8 cellular contexts compared by ENCODE assay signal in genomic region chr3:100590114-100590839, GRCh38. TPM values are rescaled to one million over a fixed set of nuclear protein-coding genes. Genes with fewer than 3 reads are reported as not detected.
DNase-seq lines count a peak whose midpoint lies in the region; ATAC-seq and TF ChIP-seq lines count a peak whose summit lies in the region.

No MANE protein-coding gene starts in this region.

- peak overlapping the region; percentile 74 for H2AFZ ChIP-seq in KMS-11 (ENCODE audit: low read depth)
- peak overlapping the region; percentile 66 for H2AFZ ChIP-seq in PC-9

- DNase-seq in Daoy (ENCODE audit: low read depth) = peak; percentile 73
- peak; percentile 62 to 64 for DNase-seq in PC-9
- DNase-seq in activated T-helper 9 cell treated with anti-CD3 and anti-CD28 coated beads, Interleukin-2, amount 50 U/mL, for 16 hours (ENCODE audit: low read depth) = peak; percentile 24
- peak; percentile 80 for DNase-seq in fibroblast of villous mesenchyme (ENCODE audit: low read depth)
- DNase-seq in occipital lobe (lab: John Stamatoyannopoulos, UW) = peak; percentile 8
- no peak for DNase-seq in upper lobe of right lung

- H3K4me1 ChIP-seq in KMS-11 (ENCODE audit: low read depth, poor library complexity, severe bottlenecking) (no peaks in the 10 kb centered on the region), PC-9 (replicated peaks; ENCODE audit: insufficient read depth) (0 out of 2 replicates have a peak, but pooled peaks cover 4% of the 10 kb centered on the region), upper lobe of right lung (no peaks in the 10 kb centered on the region)

- H3K9me3 ChIP-seq in PC-9 (ENCODE audit: insufficient read depth, low read depth) (no peaks in the 10 kb centered on the region), upper lobe of right lung (no peaks in the 10 kb centered on the region)

- ATAC-seq in GM21737 (IDR thresholded peaks at IDR 0.05; ENCODE audit: unreplicated experiment) = peak; percentile 71
- peak; percentile 98 for ATAC-seq in upper lobe of right lung

- no peaks in the 10 kb centered on the region for H3K36me3 ChIP-seq in KMS-11 (ENCODE audit: insufficient read depth)
- no peaks in the 10 kb centered on the region for H3K36me3 ChIP-seq in PC-9 (ENCODE audit: low read depth)
- H3K36me3 ChIP-seq in upper lobe of right lung = no peaks in the 10 kb centered on the region

- H3K27me3 ChIP-seq in KMS-11 (ENCODE audit: insufficient read depth, low read depth) = no peaks in the 10 kb centered on the region
- no peaks in the 10 kb centered on the region for H3K27me3 ChIP-seq in PC-9 (ENCODE audit: insufficient read depth, low read depth)
- H3K27me3 ChIP-seq in upper lobe of right lung = no peaks in the 10 kb centered on the region

- POLR2A ChIA-PET in PC-9 (lab: Charles Lee; ENCODE audit: unreplicated experiment) = no interaction called here

- H4K20me1 ChIP-seq in KMS-11 (ENCODE audit: insufficient read depth) (no peaks in the 10 kb centered on the region), PC-9 (ENCODE audit: insufficient read depth) (no peaks in the 10 kb centered on the region)

- H3K4me3 ChIP-seq in KMS-11 (IDR thresholded peaks at IDR 0.05; ENCODE audit: insufficient read depth, low read depth, low read length) = no peak overlapping the region
- H3K4me3 ChIP-seq in PC-9 = peak overlapping the region; percentile 21; the same call in 1 of the 2 replicates
- no peak overlapping the region for H3K4me3 ChIP-seq in fibroblast of villous mesenchyme (ENCODE audit: low read depth, low read length)
- no peak overlapping the region for H3K4me3 ChIP-seq in upper lobe of right lung

- no TSS peak for BruUV-seq in PC-9 (replicated peaks; lab: Mats Ljungman, UMichigan)

- peak; percentile 96 for TF ChIP-seq CTCF in KMS-11 (conservative IDR thresholded peaks at IDR 0.05; ENCODE audit: low read depth, low read length)
- peak; percentile 100 for TF ChIP-seq CTCF in PC-9 (conservative IDR thresholded peaks at IDR 0.05)
- peak; percentile 82 for TF ChIP-seq CTCF in fibroblast of villous mesenchyme (IDR thresholded peaks at IDR 0.05; ENCODE audit: insufficient read depth, low read depth, low read length)
- peak; percentile 89 for TF ChIP-seq CTCF in upper lobe of right lung (IDR thresholded peaks at IDR 0.05)

- no peaks in the 10 kb centered on the region for H3K79me2 ChIP-seq in KMS-11 (ENCODE audit: insufficient read depth, low read depth)
- H3K79me2 ChIP-seq in PC-9 (ENCODE audit: low read depth) = no peaks in the 10 kb centered on the region

- peak overlapping the region; percentile 46; the same call in 1 of the 2 replicates for H3K4me2 ChIP-seq in KMS-11
- peak overlapping the region; percentile 67 for H3K4me2 ChIP-seq in PC-9

- no peak overlapping the region for H3K9ac ChIP-seq in KMS-11

- H3K9me2 ChIP-seq in PC-9 (ENCODE audit: insufficient read depth) = no peaks in the 10 kb centered on the region

- intact Hi-C loops in PC-9 (cut with micrococcal nuclease; ENCODE audit: unreplicated experiment) (loop anchor here (1.0 to 5.0 kb wide), 4 partner anchors 127 to 758 kb away; no protein-coding TSS in a partner anchor), upper lobe of right lung (cut with DNase I) (no loop called here)

- H3K27ac ChIP-seq in KMS-11 (no peak overlapping the region), PC-9 (no peak overlapping the region), upper lobe of right lung (no peak overlapping the region)

- no peaks in the 10 kb centered on the region for H3F3A ChIP-seq in PC-9 (ENCODE audit: insufficient read depth, low read depth)

- CTCF ChIA-PET in PC-9 (lab: Charles Lee) = interaction anchor here (0.5 to 5.4 kb wide), 5 partner anchors 12 to 759 kb away, joined by 3 to 87 read pairs (median 8); no protein-coding TSS in a partner anchor

RNA-seq across cellular contexts. Expression of gene ADGRG7, which starts 19.1 kb away (rescaled TPM):
- total RNA-seq in Daoy (2014; rRNA removed; shearing (Covaris generic)) = not detected in 2 replicates
- total RNA-seq in PC-9 (2021) = not detected in 2 replicates
- not detected in 2 replicates for total RNA-seq in fibroblast of villous mesenchyme
- not detected for total RNA-seq in occipital lobe
- total RNA-seq in upper lobe of right lung = not detected
